Comparison of ENCODE assay signal across 8 cellular contexts in the genomic region with DNA sequence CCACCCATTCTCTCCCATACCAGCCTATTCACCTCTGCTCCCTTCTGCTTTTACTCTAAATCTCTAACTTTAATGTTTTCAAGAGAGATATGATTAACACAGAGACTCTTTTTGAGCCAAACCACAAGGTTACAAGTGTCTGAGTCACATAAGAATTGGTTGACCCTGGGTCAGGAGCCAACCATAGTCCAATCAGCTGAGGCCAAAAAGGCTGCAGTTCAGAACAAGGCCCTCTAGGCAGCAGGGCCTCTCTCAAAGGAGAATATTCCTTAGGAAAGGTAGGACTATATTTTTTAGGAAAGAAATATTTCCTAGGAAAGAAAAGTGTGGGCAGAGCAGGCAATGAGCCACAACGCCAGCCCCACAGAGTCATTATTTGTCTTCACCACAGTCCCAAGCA. TPM values are rescaled to one million over a fixed set of nuclear protein-coding genes. Genes with fewer than 3 reads are reported as not detected.
DNase-seq lines count a peak whose midpoint lies in the region; ATAC-seq and TF ChIP-seq lines count a peak whose summit lies in the region.

No MANE protein-coding gene starts in this region.

- no peaks in the 10 kb centered on the region for H3K9me3 ChIP-seq in breast epithelium

- H3K4me3 ChIP-seq in breast epithelium: no peak overlapping the region
- no peak overlapping the region for H3K4me3 ChIP-seq in foreskin fibroblast (ENCODE audit: low read depth in 1 of 2, low read length in 2 of 2)

- H3K27ac ChIP-seq in breast epithelium: no peak overlapping the region

- no peaks in the 10 kb centered on the region for H3K36me3 Mint-ChIP-seq in MCF 10A (ENCODE audit: insufficient read depth, unreplicated experiment)

- H3K36me3 ChIP-seq in breast epithelium: no peaks in the 10 kb centered on the region

- TF ChIP-seq CTCF in MCF 10A (IDR thresholded peaks at IDR 0.05; ENCODE audit: unreplicated experiment) (no peak), breast epithelium (IDR thresholded peaks at IDR 0.05) (no peak), foreskin fibroblast (IDR thresholded peaks at IDR 0.05; ENCODE audit: low read depth, low read length) (no peak)

- POLR2A ChIA-PET in MCF 10A (lab: Yijun Ruan, JAX): interaction anchor here (0.6 to 1.2 kb wide), 3 partner anchors 19 to 259 kb away, joined by 3 read pairs; no protein-coding TSS in a partner anchor

- peaks cover 0 to 9% of the 10 kb centered on the region in 2 donors for H3K4me1 ChIP-seq in breast epithelium

- H3K27ac Mint-ChIP-seq in MCF 10A (ENCODE audit: low read depth, unreplicated experiment): no peak overlapping the region
- peak overlapping the region in 1 of 2 donors; percentile 90 for H3K27ac Mint-ChIP-seq in stimulated activated naive CD8-positive, alpha-beta T cell treated with anti-CD3 and anti-CD28 coated beads, Interleukin-15, amount 100 ng/mL, for 72 hours

- DNase-seq in MCF 10A (ENCODE audit: unreplicated experiment): peak; percentile 92
- DNase-seq in breast epithelium (ENCODE audit: low spot score in 2 of 2): no peak
- DNase-seq in T1000 (lab: John Stamatoyannopoulos, UW): peak; percentile 60
- peak; percentile 75 to 89 for DNase-seq in foreskin fibroblast
- DNase-seq in stimulated activated naive CD8-positive, alpha-beta T cell treated with anti-CD3 and anti-CD28 coated beads, Interleukin-15, amount 100 ng/mL, for 72 hours: peak; percentile 30 to 44
- no peak for DNase-seq in NCI-H2196 (lab: John Stamatoyannopoulos, UW; ENCODE audit: unreplicated experiment)
- DNase-seq in midbrain (lab: John Stamatoyannopoulos, UW): no peak

- TF ChIP-seq POLR2A in breast epithelium (IDR thresholded peaks at IDR 0.05): no peak

- H3K27me3 ChIP-seq in breast epithelium: no peaks in the 10 kb centered on the region

- H3K27me3 Mint-ChIP-seq in MCF 10A (ENCODE audit: insufficient read depth, unreplicated experiment): no peaks in the 10 kb centered on the region
- H3K27me3 Mint-ChIP-seq in stimulated activated naive CD8-positive, alpha-beta T cell treated with anti-CD3 and anti-CD28 coated beads, Interleukin-15, amount 100 ng/mL, for 72 hours: no peaks in the 10 kb centered on the region

- H3K4me1 Mint-ChIP-seq in MCF 10A (ENCODE audit: insufficient read depth, unreplicated experiment): peaks cover 29% of the 10 kb centered on the region
- H3K4me1 Mint-ChIP-seq in stimulated activated naive CD8-positive, alpha-beta T cell treated with anti-CD3 and anti-CD28 coated beads, Interleukin-15, amount 100 ng/mL, for 72 hours: peaks cover 60% of the 10 kb centered on the region

- peak overlapping the region; percentile 2 for H3K4me3 Mint-ChIP-seq in MCF 10A (ENCODE audit: unreplicated experiment)
- H3K4me3 Mint-ChIP-seq in stimulated activated naive CD8-positive, alpha-beta T cell treated with anti-CD3 and anti-CD28 coated beads, Interleukin-15, amount 100 ng/mL, for 72 hours: peak overlapping the region; percentile 86 to 93

- no TSS peak for BruUV-seq in MCF 10A (replicated peaks; lab: Mats Ljungman, UMichigan)

- intact Hi-C loops in MCF 10A (cut with micrococcal nuclease) (loop anchor here (10.0 kb wide), 1 partner anchor 90 kb away; no protein-coding TSS in a partner anchor), breast epithelium (cut with DNase I; ENCODE audit: low total_unique reads) (no loop called here)

- no peaks in the 10 kb centered on the region for H3K9me3 Mint-ChIP-seq in MCF 10A (ENCODE audit: unreplicated experiment)
- peaks cover 20 to 28% of the 10 kb centered on the region in 2 donors for H3K9me3 Mint-ChIP-seq in stimulated activated naive CD8-positive, alpha-beta T cell treated with anti-CD3 and anti-CD28 coated beads, Interleukin-15, amount 100 ng/mL, for 72 hours

- peak; percentile 18 for ATAC-seq in HG03066 (IDR thresholded peaks at IDR 0.05; ENCODE audit: low read depth, unreplicated experiment)
- peak; percentile 36 for ATAC-seq in stimulated activated naive CD8-positive, alpha-beta T cell treated with anti-CD3 and anti-CD28 coated beads, Interleukin-15, amount 100 ng/mL, for 72 hours

- CTCF ChIA-PET in MCF 10A (lab: Yijun Ruan, JAX): interaction anchor here (0.6 kb wide), 1 partner anchor 187 kb away, joined by 3 read pairs; no protein-coding TSS in a partner anchor

RNA-seq across cellular contexts. Expression of a gene that starts 2.3 kb away (rescaled TPM):
- 0.19 and 0.34 TPM in 2 replicates for total RNA-seq in MCF 10A (2022)
- total RNA-seq in breast epithelium: 10 to 100 TPM; 12.2 to 17.0 (median 14.8) TPM

Comparison
In these comparisons a context has a peak if more than half of its experiments do, and no peak if none do; other contexts are left out.
1. DNase-seq: peak in MCF 10A (single experiment), T1000 (single experiment), foreskin fibroblast (2 of 2) and stimulated activated naive CD8-positive, alpha-beta T cell treated with anti-CD3 and anti-CD28 coated beads, Interleukin-15, amount 100 ng/mL, for 72 hours (2 of 2); none in breast epithelium (0 of 2), NCI-H2196 (single experiment) and midbrain (single experiment).